25 cellular contexts compared by ENCODE assay signal in genomic region chr22:22838148-22838786, GRCh38. TPM values are rescaled to one million over a fixed set of nuclear protein-coding genes. Genes with fewer than 3 reads are reported as not detected.
DNase-seq lines count a peak whose midpoint lies in the region; ATAC-seq and TF ChIP-seq lines count a peak whose summit lies in the region.
"Had no signal": no experiment of that assay in that cellular context is flagged by ENCODE, and none has a peak within 500 bp of the region (broad histone marks: within the 10 kb centered on the region; RNA-seq: fewer than 3 reads in every experiment).

No MANE protein-coding gene starts in this region.

- H3K79me2 ChIP-seq in OCI-LY7 (ENCODE audit: insufficient read depth, low read depth, low read length), result no peaks in the 10 kb centered on the region

- peak overlapping the region; percentile 56; the same call in 1 of the 2 replicates for H2AFZ ChIP-seq in OCI-LY7 (ENCODE audit: low read length)
- H2AFZ ChIP-seq: GM23338 had no signal

- TF ChIP-seq POLR2A in esophagus muscularis mucosa (IDR thresholded peaks at IDR 0.05; ENCODE audit: low read depth), result no peak

- no peak for TF ChIP-seq CTCF in OCI-LY7 (conservative IDR thresholded peaks at IDR 0.05; ENCODE audit: low read length)
- TF ChIP-seq CTCF in esophagus muscularis mucosa (IDR thresholded peaks at IDR 0.05), result no peak

- BruUV-seq in OCI-LY7 (replicated peaks; lab: Mats Ljungman, UMichigan), result no TSS peak

- no peak for TF ChIP-seq EP300 in esophagus muscularis mucosa (IDR thresholded peaks at IDR 0.05)

- no peak for DNase-seq in activated naive CD8-positive, alpha-beta T cell treated with anti-CD3 and anti-CD28 coated beads, Interleukin-2, amount 10 ng/mL, durations not matched to agents 7 days and 5 days
- no peak for DNase-seq in activated naive CD8-positive, alpha-beta T cell treated with anti-CD3 and anti-CD28 coated beads for 36 hours
- DNase-seq in OCI-LY7 (ENCODE audit: low spot score), result peak; percentile 49
- peak; percentile 60 for DNase-seq in esophagus muscularis mucosa (ENCODE audit: extremely low spot score)
- DNase-seq in NCI-H748 (lab: John Stamatoyannopoulos, UW; ENCODE audit: unreplicated experiment), result no peak
- DNase-seq: ACHN, Caco-2, dermis blood vessel endothelial cell, EL, foreskin keratinocyte, kidney glomerular epithelial cell, mammary epithelial cell, NCI-H1417, NCI-H510A treated with DMSO at 0.1 percent for 48 hours, T-helper 9 cell had no signal

- H4K20me1 ChIP-seq in OCI-LY7 (ENCODE audit: insufficient read depth, low read length), result no peaks in the 10 kb centered on the region

- H3K4me1 ChIP-seq in OCI-LY7 (ENCODE audit: insufficient read depth, low read length, poor library complexity, severe bottlenecking) (peaks cover 23% of the 10 kb centered on the region), esophagus muscularis mucosa (no peaks in the 10 kb centered on the region)
- H3K4me1 ChIP-seq: Caco-2, foreskin keratinocyte, SJSA1 had no signal

- no peaks in the 10 kb centered on the region for H3K9me2 ChIP-seq in OCI-LY7 (ENCODE audit: insufficient read depth, low read length)

- WGBS in esophagus muscularis mucosa, result 88% methylated on average over 5 of the region's 5 CpGs

- intact Hi-C loops in OCI-LY7 (cut with micrococcal nuclease; ENCODE audit: unreplicated experiment), result no loop called here
- intact Hi-C loops in esophagus muscularis mucosa (cut with DNase I), result no loop called here

- H3K9me3 Mint-ChIP-seq in activated naive CD8-positive, alpha-beta T cell treated with anti-CD3 and anti-CD28 coated beads, Interleukin-2, amount 10 ng/mL, durations not matched to agents 7 days and 5 days, result no peaks in the 10 kb centered on the region
- no peaks in the 10 kb centered on the region for H3K9me3 Mint-ChIP-seq in activated naive CD8-positive, alpha-beta T cell treated with anti-CD3 and anti-CD28 coated beads for 36 hours
- H3K9me3 Mint-ChIP-seq: activated T-helper 2 cell treated with anti-CD3 and anti-CD28 coated beads, Interferon-gamma antibody, Interleukin-2, Interleukin-4, amounts not matched to agents 10 μg/mL and 5 μg/mL and 100 μg/mL, durations not matched to agents 14 hours and 24 hours and 36 hours; GM23338; nephron had no signal

- H3K4me3 Mint-ChIP-seq in activated naive CD8-positive, alpha-beta T cell treated with anti-CD3 and anti-CD28 coated beads, Interleukin-2, amount 10 ng/mL, durations not matched to agents 7 days and 5 days, result no peak overlapping the region
- no peak overlapping the region for H3K4me3 Mint-ChIP-seq in activated naive CD8-positive, alpha-beta T cell treated with anti-CD3 and anti-CD28 coated beads for 36 hours
- H3K4me3 Mint-ChIP-seq: GM23338, nephron had no signal

- H3K27me3 Mint-ChIP-seq in activated naive CD8-positive, alpha-beta T cell treated with anti-CD3 and anti-CD28 coated beads, Interleukin-2, amount 10 ng/mL, durations not matched to agents 7 days and 5 days, result peaks cover 14% of the 10 kb centered on the region
- H3K27me3 Mint-ChIP-seq in activated naive CD8-positive, alpha-beta T cell treated with anti-CD3 and anti-CD28 coated beads for 36 hours, result no peaks in the 10 kb centered on the region

- POLR2A ChIA-PET in activated naive CD8-positive, alpha-beta T cell treated with anti-CD3 and anti-CD28 coated beads, Interleukin-2, amount 10 ng/mL, durations not matched to agents 7 days and 5 days (lab: Charles Lee), result interaction anchor here (2.5 kb wide), 1 partner anchor 20 kb away, joined by 10 read pairs; no protein-coding TSS in a partner anchor
- POLR2A ChIA-PET in OCI-LY7 (lab: Charles Lee), result interaction anchor here (0.6 kb wide), 1 partner anchor 47 kb away, joined by 3 read pairs; no protein-coding TSS in a partner anchor

- ATAC-seq in activated naive CD8-positive, alpha-beta T cell treated with anti-CD3 and anti-CD28 coated beads, Interleukin-2, amount 10 ng/mL, durations not matched to agents 7 days and 5 days (ENCODE audit: low read depth), result peak; percentile 61
- no peak for ATAC-seq in HG02870 (IDR thresholded peaks at IDR 0.05; ENCODE audit: unreplicated experiment)
- no peak for ATAC-seq in GM21515 (IDR thresholded peaks at IDR 0.05; ENCODE audit: unreplicated experiment)
- no peak for ATAC-seq in HG03280 (IDR thresholded peaks at IDR 0.05; ENCODE audit: unreplicated experiment)
- ATAC-seq: foreskin keratinocyte, GM23338 had no signal

- no peak overlapping the region for H3K27ac ChIP-seq in OCI-LY7 (ENCODE audit: low read depth, low read length, poor library complexity, severe bottlenecking)
- no peak overlapping the region for H3K27ac ChIP-seq in esophagus muscularis mucosa (replicated peaks in 1 of 4)
- H3K27ac ChIP-seq: epithelial cell of prostate, foreskin keratinocyte, SJSA1 had no signal

- peaks cover 0 to 45% (median 0%) of the 10 kb centered on the region in 4 donors for H3K27me3 ChIP-seq in esophagus muscularis mucosa

- H3K36me3 Mint-ChIP-seq in activated naive CD8-positive, alpha-beta T cell treated with anti-CD3 and anti-CD28 coated beads, Interleukin-2, amount 10 ng/mL, durations not matched to agents 7 days and 5 days, result peaks cover 1% of the 10 kb centered on the region
- H3K36me3 Mint-ChIP-seq in activated naive CD8-positive, alpha-beta T cell treated with anti-CD3 and anti-CD28 coated beads for 36 hours, result no peaks in the 10 kb centered on the region

- peaks cover 10% of the 10 kb centered on the region for H3K4me1 Mint-ChIP-seq in activated naive CD8-positive, alpha-beta T cell treated with anti-CD3 and anti-CD28 coated beads, Interleukin-2, amount 10 ng/mL, durations not matched to agents 7 days and 5 days
- H3K4me1 Mint-ChIP-seq in activated naive CD8-positive, alpha-beta T cell treated with anti-CD3 and anti-CD28 coated beads for 36 hours, result peaks cover 10% of the 10 kb centered on the region
- H3K4me1 Mint-ChIP-seq: GM23338, nephron had no signal

- H3K9me3 ChIP-seq in OCI-LY7 (ENCODE audit: low read length) (no peaks in the 10 kb centered on the region; the same call in 1 of the 2 replicates), esophagus muscularis mucosa (peaks cover 0 to 5% (median 0%) of the 10 kb centered on the region in 4 donors)
- H3K9me3 ChIP-seq: Caco-2, SJSA1 had no signal

- CTCF ChIA-PET in OCI-LY7 (lab: Charles Lee; ENCODE audit: unreplicated experiment), result interaction anchor here (0.6 to 0.8 kb wide), 3 partner anchors 11 to 184 kb away, joined by 3 to 6 read pairs (median 3); no protein-coding TSS in a partner anchor

- H3K4me3 ChIP-seq in OCI-LY7 (ENCODE audit: low read depth, low read length, poor library complexity, severe bottlenecking), result no peak overlapping the region
- no peak overlapping the region for H3K4me3 ChIP-seq in esophagus muscularis mucosa
- H3K4me3 ChIP-seq: GM23338, SJSA1 had no signal

- peak overlapping the region; percentile 35 for H3K27ac Mint-ChIP-seq in activated naive CD8-positive, alpha-beta T cell treated with anti-CD3 and anti-CD28 coated beads, Interleukin-2, amount 10 ng/mL, durations not matched to agents 7 days and 5 days
- H3K27ac Mint-ChIP-seq in activated naive CD8-positive, alpha-beta T cell treated with anti-CD3 and anti-CD28 coated beads for 36 hours, result no peak overlapping the region
- H3K27ac Mint-ChIP-seq: activated T-helper 2 cell treated with anti-CD3 and anti-CD28 coated beads, Interferon-gamma antibody, Interleukin-2, Interleukin-4, amounts not matched to agents 10 μg/mL and 5 μg/mL and 100 μg/mL, durations not matched to agents 14 hours and 24 hours and 36 hours; GM23338; nephron; progenitor cell of endocrine pancreas had no signal

- H3K36me3 ChIP-seq in OCI-LY7 (ENCODE audit: insufficient read depth, low read length) (no peaks in the 10 kb centered on the region), esophagus muscularis mucosa (no peaks in the 10 kb centered on the region)
- H3K36me3 ChIP-seq: SJSA1 had no signal

- peak overlapping the region; percentile 37 for H3K4me2 ChIP-seq in OCI-LY7 (ENCODE audit: low read length)
- H3K4me2 ChIP-seq: GM23338 had no signal

RNA-seq across cellular contexts. Expression of gene IGLL5, which starts 49.3 kb away (rescaled TPM):
- not detected for total RNA-seq in activated naive CD8-positive, alpha-beta T cell treated with anti-CD3 and anti-CD28 coated beads, Interleukin-2, amount 10 ng/mL, durations not matched to agents 7 days and 5 days
- total RNA-seq in activated naive CD8-positive, alpha-beta T cell treated with anti-CD3 and anti-CD28 coated beads for 36 hours, result under 1 TPM; 0.62 to 0.93 TPM
- 219 TPM in 2 replicates for total RNA-seq in OCI-LY7 (2014; rRNA removed; shearing (Covaris generic))
- 364 and 387 TPM in 2 replicates for total RNA-seq in OCI-LY7 (2022)
- total RNA-seq in esophagus muscularis mucosa, result 1 to 10 TPM in 1 of 4 donors, under 1 TPM in 2, not detected in 1; 0.39 to 1.3 (median 0.80) TPM
- total RNA-seq: activated T-helper 2 cell treated with anti-CD3 and anti-CD28 coated beads, Interferon-gamma antibody, Interleukin-2, Interleukin-4, amounts not matched to agents 10 μg/mL and 5 μg/mL and 100 μg/mL, durations not matched to agents 14 hours and 24 hours and 36 hours; Caco-2; dermis blood vessel endothelial cell; foreskin keratinocyte; GM23338; mammary epithelial cell; progenitor cell of endocrine pancreas; SJSA1; skeletal muscle tissue had no signal

Comparison
In these comparisons a context has a peak if more than half of its experiments do, and no peak if none do; other contexts are left out.
1. DNase-seq: peak in OCI-LY7 (single experiment) and esophagus muscularis mucosa (single experiment); none in activated naive CD8-positive, alpha-beta T cell treated with anti-CD3 and anti-CD28 coated beads, Interleukin-2, amount 10 ng/mL, durations not matched to agents 7 days and 5 days (single experiment), activated naive CD8-positive, alpha-beta T cell treated with anti-CD3 and anti-CD28 coated beads for 36 hours (single experiment) and NCI-H748 (single experiment).
2. RNA of gene IGLL5, which starts 49.3 kb away (total RNA-seq): 219 to 387 TPM in OCI-LY7; 0.62 to 0.93 TPM in activated naive CD8-positive, alpha-beta T cell treated with anti-CD3 and anti-CD28 coated beads for 36 hours, 0.39 to 1.3 TPM in esophagus muscularis mucosa and not detected in activated naive CD8-positive, alpha-beta T cell treated with anti-CD3 and anti-CD28 coated beads, Interleukin-2, amount 10 ng/mL, durations not matched to agents 7 days and 5 days; every median in the first group is over 10 times any median in the second.